ENCODE assay signal across 21 cellular contexts in genomic region chr5:19369048-19369447, GRCh38.
"Had no signal": no experiment of that assay in that cellular context is flagged by ENCODE, and none has a peak within 500 bp of the region (broad histone marks: within the 10 kb centered on the region; RNA-seq: fewer than 3 reads in every experiment).

No MANE protein-coding gene starts in this region.

- H3K4me3 Mint-ChIP-seq: memory B cell; mesothelial cell of epicardium; natural killer cell; neural crest cell; stimulated activated effector memory CD8-positive, alpha-beta T cell treated with anti-CD3 and anti-CD28 coated beads, Interleukin-12 subunit alpha, Interleukin-12 subunit beta, amount 100 ng/mL, for 72 hours had no signal

- H2AFZ ChIP-seq: parathyroid adenoma had no signal

- H3K9me3 Mint-ChIP-seq: memory B cell, mesothelial cell of epicardium had no signal

- H3K79me2 ChIP-seq: parathyroid adenoma had no signal

- H3K9me3 ChIP-seq: lower lobe of right lung, prostate gland, right lobe of liver, tibial nerve, upper lobe of right lung, vagina had no signal

- H3K4me1 ChIP-seq: heart right ventricle, left ventricle myocardium inferior, lower lobe of right lung, parathyroid adenoma, prostate gland, right lobe of liver, tibial nerve, upper lobe of right lung, vagina had no signal

- H3K27ac Mint-ChIP-seq: memory B cell; mesothelial cell of epicardium; natural killer cell; stimulated activated effector memory CD8-positive, alpha-beta T cell treated with anti-CD3 and anti-CD28 coated beads, Interleukin-12 subunit alpha, Interleukin-12 subunit beta, amount 100 ng/mL, for 72 hours had no signal

- H3K27me3 ChIP-seq: heart right ventricle, right lobe of liver, tibial nerve, upper lobe of right lung, vagina had no signal

- H3K9ac ChIP-seq: parathyroid adenoma had no signal

- H3K36me3 Mint-ChIP-seq: memory B cell; mesothelial cell of epicardium; natural killer cell; stimulated activated effector memory CD8-positive, alpha-beta T cell treated with anti-CD3 and anti-CD28 coated beads, Interleukin-12 subunit alpha, Interleukin-12 subunit beta, amount 100 ng/mL, for 72 hours had no signal

- H3K36me3 ChIP-seq: heart right ventricle, left ventricle myocardium inferior, lower lobe of right lung, prostate gland, right lobe of liver, tibial nerve, upper lobe of right lung, vagina had no signal

- H3K27ac ChIP-seq: heart right ventricle, left ventricle myocardium inferior, lower lobe of right lung, parathyroid adenoma, prostate gland, right lobe of liver, tibial nerve, upper lobe of right lung, vagina had no signal

- H3K4me1 Mint-ChIP-seq: memory B cell; mesothelial cell of epicardium; natural killer cell; stimulated activated effector memory CD8-positive, alpha-beta T cell treated with anti-CD3 and anti-CD28 coated beads, Interleukin-12 subunit alpha, Interleukin-12 subunit beta, amount 100 ng/mL, for 72 hours had no signal

- DNase-seq: effector memory CD4-positive, alpha-beta T cell; heart right ventricle; hypothalamus; kidney; left cardiac atrium; left ventricle myocardium inferior; lower lobe of right lung; natural killer cell; right lobe of liver; stimulated activated CD4-positive, alpha-beta T cell treated with anti-CD3 and anti-CD28 coated beads, Interleukin-4, amount 100 ng/mL, for 1 hour; stimulated activated CD8-positive, alpha-beta memory T cell treated with anti-CD3 and anti-CD28 coated beads, Interleukin-4, amount 100 ng/mL, for 48 hours; stimulated activated naive CD8-positive, alpha-beta T cell treated with anti-CD3 and anti-CD28 coated beads, Interleukin-15, Interleukin-2, amounts not matched to agents 100 U/mL and 50 U/mL, for 24 hours; upper lobe of right lung had no signal

- H3K4me3 ChIP-seq: heart right ventricle, left ventricle myocardium inferior, lower lobe of right lung, prostate gland, right lobe of liver, tibial nerve, upper lobe of right lung, vagina had no signal

- H3K27me3 Mint-ChIP-seq: memory B cell had no signal
